Comparison of ENCODE assay signal across 1 cellular context in genomic region chr6:157393667-157394329, GRCh38.
TF ChIP-seq lines count a peak whose summit lies in the region.

No MANE protein-coding gene starts in this region.

TF ChIP-seq in K562, 482 proteins besides CTCF, POLR2A, EP300 and RAD21 (continued from another document and continues in another):
- TF ChIP-seq GABPA (tag; conservative IDR thresholded peaks at IDR 0.05; ENCODE audit: low read depth): peak; percentile 1; the same call in 1 of the 2 replicates
- peak; percentile 5 for TF ChIP-seq NCOA4 (IDR thresholded peaks at IDR 0.05; ENCODE audit: partially characterized antibody)
- 0 out of 2 replicates have a peak, but pooled peaks have one; percentile 27 for TF ChIP-seq GABPB1 (CRISPR knock-in tag; IDR thresholded peaks at IDR 0.05)
- TF ChIP-seq NFATC3 (IDR thresholded peaks at IDR 0.05): 0 out of 2 replicates have a peak, but pooled peaks have one; percentile 2
- no peak for TF ChIP-seq WHSC1 (IDR thresholded peaks at IDR 0.05; ENCODE audit: low read length)
- TF ChIP-seq CHCHD3 (CRISPR knock-in tag; IDR thresholded peaks at IDR 0.05): no peak
- peak; percentile 6 for TF ChIP-seq ARHGAP35 (IDR thresholded peaks at IDR 0.05; ENCODE audit: partially characterized antibody)
- TF ChIP-seq ZNF589 (CRISPR knock-in tag; IDR thresholded peaks at IDR 0.05; ENCODE audit: low read depth): no peak
- TF ChIP-seq MITF (IDR thresholded peaks at IDR 0.05): no peak
- no peak for TF ChIP-seq SMARCE1 (IDR thresholded peaks at IDR 0.05)
- peak; percentile 74; the same call in 1 of the 2 replicates for TF ChIP-seq SMARCA5 (IDR thresholded peaks at IDR 0.05)
- TF ChIP-seq OTX1 (CRISPR knock-in tag; IDR thresholded peaks at IDR 0.05): 0 out of 2 replicates have a peak, but pooled peaks have one; percentile 55
- 0 out of 2 replicates have a peak, but pooled peaks have one; percentile 7 for TF ChIP-seq SNIP1 (IDR thresholded peaks at IDR 0.05; ENCODE audit: low read depth)
- TF ChIP-seq TAL1 (IDR thresholded peaks at IDR 0.05): no peak
- peak; percentile 54; the same call in 1 of the 2 replicates for TF ChIP-seq HINFP (tag; conservative IDR thresholded peaks at IDR 0.05; ENCODE audit: low read depth)
- peak; percentile 75; the same call in 1 of the 2 replicates for TF ChIP-seq C11orf30 (IDR thresholded peaks at IDR 0.05; ENCODE audit: low read depth)
- no peak for TF ChIP-seq MEF2D (tag; conservative IDR thresholded peaks at IDR 0.05; ENCODE audit: low read depth)
- 0 out of 2 replicates have a peak, but pooled peaks have one; percentile 5 for TF ChIP-seq ELF4 (CRISPR knock-in tag; IDR thresholded peaks at IDR 0.05)
- no peak for TF ChIP-seq RERE (CRISPR knock-in tag; IDR thresholded peaks at IDR 0.05; ENCODE audit: borderline replicate concordance)
- 0 out of 2 replicates have a peak, but pooled peaks have one; percentile 22 for TF ChIP-seq NR2C2 (CRISPR knock-in tag; IDR thresholded peaks at IDR 0.05)
- TF ChIP-seq NR2C2 (tag; IDR thresholded peaks at IDR 0.05): peak; percentile 20; the same call in 1 of the 2 replicates
- TF ChIP-seq AFF1 (IDR thresholded peaks at IDR 0.05; ENCODE audit: low read depth in 1 of 2, partially characterized antibody in 2 of 2): peak in 1 of 2 experiments; percentile 39
- TF ChIP-seq CBX3 (IDR thresholded peaks at IDR 0.05; ENCODE audit: borderline replicate concordance in 1 of 2, low read length in 2 of 2): 0 out of 3 replicates have a peak, but pooled peaks of 1 of the 2 experiments have one; percentile 41
- TF ChIP-seq ZBTB40 (IDR thresholded peaks at IDR 0.05): 0 out of 2 replicates have a peak, but pooled peaks have one; percentile 37
- TF ChIP-seq ZBTB40 (CRISPR knock-in tag; IDR thresholded peaks at IDR 0.05): no peak
- TF ChIP-seq MAFK (IDR thresholded peaks at IDR 0.05; ENCODE audit: low read length): 0 out of 2 replicates have a peak, but pooled peaks have one; percentile 9
